ENCODE assay signal across 8 cellular contexts in genomic region chr7:106057962-106058901, GRCh38. TPM values are rescaled to one million over a fixed set of nuclear protein-coding genes. Genes with fewer than 3 reads are reported as not detected.
DNase-seq lines count a peak whose midpoint lies in the region; ATAC-seq and TF ChIP-seq lines count a peak whose summit lies in the region.

No MANE protein-coding gene starts in this region.

- intact Hi-C loops in left ventricle myocardium superior (cut with micrococcal nuclease) = loop anchor here (2.0 kb wide), 1 partner anchor 97 kb away; no protein-coding TSS in a partner anchor

- no peak for TF ChIP-seq CTCF in omental fat pad (IDR thresholded peaks at IDR 0.05)

- peak overlapping the region; percentile 94 for H3K27ac ChIP-seq in temporal lobe (ENCODE audit: low read depth, low read length)

- peak; percentile 97 for DNase-seq in Ammon's horn (ENCODE audit: low spot score)
- peak; percentile 56 for DNase-seq in RPMI7951 (ENCODE audit: low read depth)
- DNase-seq in left ventricle myocardium superior = no peak
- no peak for DNase-seq in omental fat pad (ENCODE audit: low spot score)
- no peak for DNase-seq in SW480 (ENCODE audit: low spot score)

- peak; percentile 53 for TF ChIP-seq POLR2A in GM18951 (IDR thresholded peaks at IDR 0.05; ENCODE audit: extremely low read depth, insufficient read depth, insufficient read length)

- in situ Hi-C loops in GM18951 (cut with MboI; ENCODE audit: low sequenced_read_pairs, unreplicated experiment) = loop anchor here (5.0 kb wide), 1 partner anchor 94 kb away; no protein-coding TSS in a partner anchor

- ATAC-seq in HG03064 (IDR thresholded peaks at IDR 0.05; ENCODE audit: low read depth, unreplicated experiment) (peak; percentile 63), left ventricle myocardium superior (peak; percentile 45), omental fat pad (ENCODE audit: low FRiP score) (no peak)

RNA-seq across cellular contexts. Expression of gene SYPL1, which starts 53.9 kb away (rescaled TPM):
- total RNA-seq in RPMI7951 (2014; rRNA removed; shearing (Covaris generic)) = 63.7 and 80.3 TPM in 2 replicates
- total RNA-seq in left ventricle myocardium superior (96.3 TPM), temporal lobe (37.6 TPM), omental fat pad (100 to 1,000 TPM in 1 of 4 donors, 10 to 100 TPM in 3; 61.5 to 120 (median 70.6) TPM)

Comparison
In these comparisons a context has a peak if more than half of its experiments do, and no peak if none do; other contexts are left out.
1. DNase-seq: peak in Ammon's horn (single experiment) and RPMI7951 (single experiment); none in left ventricle myocardium superior (single experiment), omental fat pad (single experiment) and SW480 (single experiment).